7 cellular contexts compared by ENCODE assay signal in genomic region chr12:109863961-109864712, GRCh38.
DNase-seq lines count a peak whose midpoint lies in the region; ATAC-seq and TF ChIP-seq lines count a peak whose summit lies in the region.

No MANE protein-coding gene starts in this region.

- DNase-seq in LNCaP clone FGC (ENCODE audit: low read depth) = peak; percentile 87
- peak; percentile 61 for DNase-seq in adipocyte (ENCODE audit: low read depth)
- peak; percentile 22 for DNase-seq in kidney glomerular epithelial cell (lab: John Stamatoyannopoulos, UW)
- DNase-seq in substantia nigra (lab: John Stamatoyannopoulos, UW) = peak in 47 of 49 donors; percentile 36 to 90 (median 76)
- no peak for DNase-seq in COLO668 (lab: John Stamatoyannopoulos, UW; ENCODE audit: unreplicated experiment)
- DNase-seq in GM10248 (ENCODE audit: extremely low spot score) = no peak

- ATAC-seq in GM18861 (IDR thresholded peaks at IDR 0.05; ENCODE audit: unreplicated experiment) = no peak

- no peak overlapping the region for H3K9ac ChIP-seq in adipocyte (ENCODE audit: low read length)

- POLR2A ChIA-PET in GM10248 (lab: Yijun Ruan, JAX) = no interaction called here

- CTCF ChIA-PET in GM10248 (lab: Yijun Ruan, JAX) = interaction anchor here (2.0 to 4.5 kb wide), 3 partner anchors 11 to 60 kb away, joined by 5 to 27 read pairs (median 17); no protein-coding TSS in a partner anchor

- H3K27me3 ChIP-seq in adipocyte (replicated peaks; ENCODE audit: control insufficient read depth, insufficient read depth, low read length) = no peaks in the 10 kb centered on the region

- H3K36me3 ChIP-seq in adipocyte (ENCODE audit: control insufficient read depth, insufficient read depth, low read length, severe bottlenecking) = no peaks in the 10 kb centered on the region

- no peaks in the 10 kb centered on the region for H3K9me3 ChIP-seq in adipocyte (ENCODE audit: control insufficient read depth, low read length)

- peak overlapping the region; percentile 98 for H3K27ac ChIP-seq in substantia nigra (ENCODE audit: low read depth, low read length, poor library complexity, severe bottlenecking)

- H3K4me3 ChIP-seq in LNCaP clone FGC (ENCODE audit: low read depth, low read length) (no peak overlapping the region), adipocyte (ENCODE audit: low read length) (no peak overlapping the region)

- TF ChIP-seq CTCF in LNCaP clone FGC (IDR thresholded peaks at IDR 0.05; ENCODE audit: control insufficient read depth, extremely low read depth, insufficient read depth) (no peak), GM10248 (IDR thresholded peaks at IDR 0.05; ENCODE audit: control extremely low read depth, extremely low read depth, low read depth, missing control alignments) (no peak)

- peaks cover 3% of the 10 kb centered on the region for H3K4me1 ChIP-seq in adipocyte (ENCODE audit: control insufficient read depth, insufficient read depth, low read length)

Comparison
In these comparisons a context has a peak if more than half of its experiments do, and no peak if none do; other contexts are left out.
1. DNase-seq: peak in LNCaP clone FGC (single experiment), adipocyte (single experiment), kidney glomerular epithelial cell (single experiment) and substantia nigra (47 of 49); none in COLO668 (single experiment) and GM10248 (single experiment).